In genomic region chr2:74747411-74748080, GRCh38 we compare ENCODE assay signal across 14 cellular contexts.
A peak's percentile ranks its signal among the peaks of the same experiment; 100 is the strongest.
DNase-seq lines count a peak whose midpoint lies in the region; ATAC-seq and TF ChIP-seq lines count a peak whose summit lies in the region.
"Had no signal": no experiment of that assay in that cellular context is flagged by ENCODE, and none has a peak within 500 bp of the region (broad histone marks: within the 10 kb centered on the region; RNA-seq: fewer than 3 reads in every experiment).

No MANE protein-coding gene starts in this region.

- no peaks in the 10 kb centered on the region for H3K9me3 ChIP-seq in mesenchymal stem cell (ENCODE audit: control insufficient read depth, low read length)

- no peak overlapping the region for H3K4me3 ChIP-seq in AG10803 (ENCODE audit: low read length)
- no peak overlapping the region for H3K4me3 ChIP-seq in cardiac fibroblast (replicated peaks in 1 of 2; ENCODE audit: low read depth in 2 of 2, low read length in 2 of 2)
- peak overlapping the region in 1 of 2 experiments; percentile 41 for H3K4me3 ChIP-seq in mesenchymal stem cell (ENCODE audit: insufficient read depth in 1 of 2, low read depth in 1 of 2, low read length in 2 of 2)

- H3K27ac ChIP-seq in mesenchymal stem cell (ENCODE audit: low read length, poor library complexity, severe bottlenecking) = no peak overlapping the region
- H3K27ac ChIP-seq: parathyroid adenoma had no signal

- H3K36me3 ChIP-seq in mesenchymal stem cell (ENCODE audit: control insufficient read depth in 1 of 2, insufficient read depth in 2 of 2, low read depth in 1 of 2, low read length in 2 of 2) = no peaks in the 10 kb centered on the region

- no peak overlapping the region for H3K23ac ChIP-seq in mesenchymal stem cell (ENCODE audit: low read length in 2 of 2)

- H2BK120ac ChIP-seq in mesenchymal stem cell (ENCODE audit: low read depth, low read length) = no peak overlapping the region

- H2AFZ ChIP-seq in mesenchymal stem cell (ENCODE audit: low read depth, low read length) = no peak overlapping the region
- H2AFZ ChIP-seq: parathyroid adenoma had no signal

- no peak overlapping the region for H3K4me2 ChIP-seq in mesenchymal stem cell (ENCODE audit: low read length, poor library complexity, severe bottlenecking)

- H2AK5ac ChIP-seq in mesenchymal stem cell (ENCODE audit: low read length, severe bottlenecking) = peak overlapping the region; percentile 18

- TF ChIP-seq CTCF in AG10803 (conservative IDR thresholded peaks at IDR 0.05; ENCODE audit: low read length) (no peak), cardiac fibroblast (IDR thresholded peaks at IDR 0.05; ENCODE audit: low read depth, low read length) (no peak)

- peak overlapping the region; percentile 31 for H4K8ac ChIP-seq in mesenchymal stem cell (ENCODE audit: low read length)

- H3K9ac ChIP-seq in mesenchymal stem cell (ENCODE audit: low read length) = peak overlapping the region; percentile 49
- H3K9ac ChIP-seq: parathyroid adenoma had no signal

- peak overlapping the region in 1 of 2 experiments; percentile 38 for H2BK12ac ChIP-seq in mesenchymal stem cell (ENCODE audit: low read length in 2 of 2)

- WGBS in mesenchymal stem cell = 73% methylated on average over 6 of the region's 7 CpGs

- ATAC-seq in GM21423 (IDR thresholded peaks at IDR 0.05; ENCODE audit: unreplicated experiment) = no peak
- no peak for ATAC-seq in activated CD4-positive, CD25-positive, alpha-beta regulatory T cell treated with anti-CD3 and anti-CD28 coated beads, Interleukin-2, amount 50 U/mL, for 24 hours

- H3K18ac ChIP-seq in mesenchymal stem cell (ENCODE audit: low read depth in 1 of 2, low read length in 2 of 2) = no peak overlapping the region

- H2BK5ac ChIP-seq in mesenchymal stem cell (ENCODE audit: low read depth, low read length, poor library complexity, severe bottlenecking) = no peak overlapping the region

- peaks cover 5% of the 10 kb centered on the region for H3K4me1 ChIP-seq in mesenchymal stem cell (ENCODE audit: control insufficient read depth, insufficient read depth, low read depth, low read length)
- H3K4me1 ChIP-seq: parathyroid adenoma had no signal

- H3K79me1 ChIP-seq in mesenchymal stem cell (replicated peaks; ENCODE audit: low read length, poor library complexity, severe bottlenecking) = no peaks in the 10 kb centered on the region

- H3K4ac ChIP-seq in mesenchymal stem cell (ENCODE audit: low read depth in 1 of 2, low read length in 2 of 2) = peak overlapping the region in 1 of 2 experiments; percentile 32

- peak; percentile 82 for DNase-seq in AG10803 (ENCODE audit: low read depth)
- DNase-seq in HuH-7 (ENCODE audit: low spot score) = peak; percentile 37
- peak; percentile 85 to 88 for DNase-seq in cardiac fibroblast (ENCODE audit: low read depth in 2 of 2)
- peak; percentile 84 for DNase-seq in mesenchymal stem cell
- no peak for DNase-seq in superior temporal gyrus (ENCODE audit: extremely low spot score)
- no peak for DNase-seq in NCI-H1417 (lab: John Stamatoyannopoulos, UW)
- DNase-seq: activated naive CD4-positive, alpha-beta T cell treated with anti-CD3 and anti-CD28 coated beads, Interleukin-2, amount 10 ng/mL, durations not matched to agents 7 days and 5 days; central memory CD4-positive, alpha-beta T cell; DND-41; Kasumi-1; stimulated activated CD4-positive, alpha-beta T cell treated with anti-CD3 and anti-CD28 coated beads, Interleukin-2, amount 100 ng/mL, for 24 hours had no signal

- H3K14ac ChIP-seq in mesenchymal stem cell (ENCODE audit: low read length in 2 of 2) = no peak overlapping the region

- H3K27me3 ChIP-seq in mesenchymal stem cell (ENCODE audit: control insufficient read depth in 1 of 2, insufficient read depth in 1 of 2, low read length in 2 of 2) = peaks cover 0 to 14% of the 10 kb centered on the region in 2 experiments

- peak overlapping the region; percentile 66 for H4K91ac ChIP-seq in mesenchymal stem cell (ENCODE audit: low read length)

- H2BK15ac ChIP-seq in mesenchymal stem cell (ENCODE audit: low read depth, poor library complexity, severe bottlenecking) = no peak overlapping the region

Comparison
In these comparisons a context has a peak if more than half of its experiments do, and no peak if none do; other contexts are left out.
1. DNase-seq: peak in AG10803 (single experiment), HuH-7 (single experiment), cardiac fibroblast (2 of 2) and mesenchymal stem cell (single experiment); none in superior temporal gyrus (single experiment) and NCI-H1417 (0 of 3).